In the genomic region with DNA sequence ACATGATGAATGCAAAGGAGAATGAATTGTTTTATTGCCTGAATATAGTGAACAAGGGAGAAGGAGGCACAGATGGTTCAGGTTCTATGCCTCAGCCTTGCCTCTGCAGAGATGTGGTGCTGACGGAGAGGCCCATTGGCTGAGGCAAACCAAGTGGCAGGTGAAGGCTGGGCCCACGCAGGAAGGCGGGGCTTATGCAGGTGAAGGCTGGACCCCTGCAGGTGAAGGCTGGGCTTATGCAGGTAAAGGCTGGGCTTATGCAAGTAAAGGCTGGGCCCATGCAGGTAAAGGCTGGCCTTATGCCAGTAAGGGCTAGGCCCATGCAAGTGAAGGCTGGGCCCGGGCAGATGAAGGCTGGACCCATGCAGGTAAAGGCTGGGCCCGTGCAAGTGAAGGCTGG, we compare ENCODE assay signal across 24 cellular contexts.
DNase-seq lines count a peak whose midpoint lies in the region; ATAC-seq, FAIRE-seq and TF ChIP-seq lines count a peak whose summit lies in the region.
"Had no signal": no experiment of that assay in that cellular context is flagged by ENCODE, and none has a peak within 500 bp of the region (broad histone marks: within the 10 kb centered on the region; RNA-seq: fewer than 3 reads in every experiment).

No MANE protein-coding gene starts in this region.

- no peak overlapping the region for H3K27ac Mint-ChIP-seq in H9
- H3K27ac Mint-ChIP-seq in stimulated activated memory B cell treated with anti-CD40 and anti-IgM and Interleukin-4, amounts not matched to agents 10 μg/mL and 1 μg/mL and 100 μg/mL, for 72 hours: no peak overlapping the region
- H3K27ac Mint-ChIP-seq in activated CD4-positive, alpha-beta memory T cell treated with anti-CD3 and anti-CD28 coated beads, Interleukin-2, amount 10 ng/mL, durations not matched to agents 7 days and 5 days: no peak overlapping the region
- H3K27ac Mint-ChIP-seq: CD4-positive, CD25-positive, alpha-beta regulatory T cell had no signal

- H3K79me2 ChIP-seq in H9 (ENCODE audit: insufficient read depth, low read length) (no peaks in the 10 kb centered on the region), H1 (ENCODE audit: control insufficient read depth in 1 of 2, insufficient read depth in 2 of 2, low read length in 2 of 2) (no peaks in the 10 kb centered on the region)

- H3K18ac ChIP-seq in H9 (ENCODE audit: insufficient read length, low read depth, low read length) (no peak overlapping the region), H1 (ENCODE audit: extremely low read depth, low read length) (peak overlapping the region; percentile 39; the same call in 1 of the 2 replicates)

- no peak overlapping the region for H2BK120ac ChIP-seq in H9 (ENCODE audit: low read depth, low read length, poor library complexity, severe bottlenecking)
- no peak overlapping the region for H2BK120ac ChIP-seq in H1 (replicated peaks; ENCODE audit: low read depth, low read length)

- H3K9me3 Mint-ChIP-seq in H9: no peaks in the 10 kb centered on the region
- H3K9me3 Mint-ChIP-seq in stimulated activated memory B cell treated with anti-CD40 and anti-IgM and Interleukin-4, amounts not matched to agents 10 μg/mL and 1 μg/mL and 100 μg/mL, for 72 hours: no peaks in the 10 kb centered on the region
- H3K9me3 Mint-ChIP-seq in activated CD4-positive, alpha-beta memory T cell treated with anti-CD3 and anti-CD28 coated beads, Interleukin-2, amount 10 ng/mL, durations not matched to agents 7 days and 5 days: no peaks in the 10 kb centered on the region

- H3K23me2 ChIP-seq in H9 (ENCODE audit: insufficient read length, low read depth, low read length, poor library complexity, severe bottlenecking) (no peaks in the 10 kb centered on the region), H1 (ENCODE audit: low read depth, low read length) (peaks cover 4% of the 10 kb centered on the region; the same call in 1 of the 2 replicates)

- H3K36me3 Mint-ChIP-seq in H9 (ENCODE audit: insufficient read depth in 1 of 3, low read depth in 3 of 3): no peaks in the 10 kb centered on the region
- no peaks in the 10 kb centered on the region for H3K36me3 Mint-ChIP-seq in stimulated activated memory B cell treated with anti-CD40 and anti-IgM and Interleukin-4, amounts not matched to agents 10 μg/mL and 1 μg/mL and 100 μg/mL, for 72 hours
- H3K36me3 Mint-ChIP-seq in activated CD4-positive, alpha-beta memory T cell treated with anti-CD3 and anti-CD28 coated beads, Interleukin-2, amount 10 ng/mL, durations not matched to agents 7 days and 5 days (ENCODE audit: low read depth): no peaks in the 10 kb centered on the region
- H3K36me3 Mint-ChIP-seq: CD4-positive, CD25-positive, alpha-beta regulatory T cell had no signal

- CTCF ChIA-PET in H1 (lab: Charles Lee; ENCODE audit: partially characterized antibody): interaction anchor here (1.1 to 8.0 kb wide), 2 partner anchors 13 to 37 kb away, joined by 3 to 82 read pairs; no protein-coding TSS in a partner anchor
- CTCF ChIA-PET in activated CD4-positive, alpha-beta memory T cell treated with anti-CD3 and anti-CD28 coated beads, Interleukin-2, amount 10 ng/mL, durations not matched to agents 7 days and 5 days (lab: Charles Lee): no interaction called here

- TF ChIP-seq EP300 in H1 (IDR thresholded peaks at IDR 0.05; ENCODE audit: borderline replicate concordance in 1 of 2, low read depth in 2 of 2, low read length in 2 of 2): no peak

- H2BK12ac ChIP-seq in H9 (ENCODE audit: insufficient read length, low read depth, low read length): no peak overlapping the region
- H2BK12ac ChIP-seq in H1 (ENCODE audit: low read depth, low read length): no peak overlapping the region

- no peak overlapping the region for H3K27ac ChIP-seq in H9 (ENCODE audit: insufficient read length, low read depth, low read length)
- no peak overlapping the region for H3K27ac ChIP-seq in H1 (ENCODE audit: low read depth, low read length)
- H3K27ac ChIP-seq: BLaER1, GM23248, RWPE1 had no signal

- H4K8ac ChIP-seq in H9 (replicated peaks; ENCODE audit: insufficient read length, low read depth, low read length): no peak overlapping the region
- no peak overlapping the region; the same call in 1 of the 2 replicates for H4K8ac ChIP-seq in H1 (ENCODE audit: extremely low read depth, insufficient read depth, low read length)

- no peak overlapping the region for H3T11ph ChIP-seq in H9 (ENCODE audit: low read length)

- TF ChIP-seq CTCF in H9 (conservative IDR thresholded peaks at IDR 0.05) (no peak), H1 (IDR thresholded peaks at IDR 0.05; ENCODE audit: control extremely low read depth in 1 of 3, insufficient read depth in 1 of 3, low read depth in 1 of 3, low read length in 3 of 3) (no peak)

- no peak overlapping the region for H4K5ac ChIP-seq in H9 (ENCODE audit: insufficient read length, low read depth, low read length)
- H4K5ac ChIP-seq in H1 (ENCODE audit: insufficient read length, low read depth, low read length): no peak overlapping the region

- H3K4ac ChIP-seq in H9 (ENCODE audit: low read depth, low read length): no peak overlapping the region
- H3K4ac ChIP-seq in H1 (replicated peaks; ENCODE audit: insufficient read length, low read depth, low read length): no peak overlapping the region

- H3K14ac ChIP-seq in H9 (ENCODE audit: insufficient read depth, low read length): no peak overlapping the region
- H3K14ac ChIP-seq in H1 (ENCODE audit: insufficient read length): no peak overlapping the region

- H2BK5ac ChIP-seq in H9 (ENCODE audit: insufficient read length, low read length) (no peak overlapping the region), H1 (ENCODE audit: low read depth, low read length) (no peak overlapping the region)

- peaks cover 53 to 56% of the 10 kb centered on the region in 2 experiments for H3K4me1 Mint-ChIP-seq in H9
- no peaks in the 10 kb centered on the region for H3K4me1 Mint-ChIP-seq in stimulated activated memory B cell treated with anti-CD40 and anti-IgM and Interleukin-4, amounts not matched to agents 10 μg/mL and 1 μg/mL and 100 μg/mL, for 72 hours
- H3K4me1 Mint-ChIP-seq in activated CD4-positive, alpha-beta memory T cell treated with anti-CD3 and anti-CD28 coated beads, Interleukin-2, amount 10 ng/mL, durations not matched to agents 7 days and 5 days: no peaks in the 10 kb centered on the region
- H3K4me1 Mint-ChIP-seq: CD4-positive, CD25-positive, alpha-beta regulatory T cell had no signal

- no peaks in the 10 kb centered on the region; the same call in 1 of the 2 replicates for H3K27me3 Mint-ChIP-seq in H9 (ENCODE audit: low read depth)
- H3K27me3 Mint-ChIP-seq in stimulated activated memory B cell treated with anti-CD40 and anti-IgM and Interleukin-4, amounts not matched to agents 10 μg/mL and 1 μg/mL and 100 μg/mL, for 72 hours: peaks cover 1% of the 10 kb centered on the region
- peaks cover 2% of the 10 kb centered on the region for H3K27me3 Mint-ChIP-seq in activated CD4-positive, alpha-beta memory T cell treated with anti-CD3 and anti-CD28 coated beads, Interleukin-2, amount 10 ng/mL, durations not matched to agents 7 days and 5 days
- H3K27me3 Mint-ChIP-seq: CD4-positive, CD25-positive, alpha-beta regulatory T cell had no signal

- no peak overlapping the region for H2BK15ac ChIP-seq in H9 (ENCODE audit: low read depth, low read length)
- H2BK15ac ChIP-seq in H1 (ENCODE audit: low read length): 0 out of 2 replicates have a peak overlapping the region, but pooled peaks have one; percentile 35

- H2AFZ ChIP-seq in H9 (ENCODE audit: low read length) (no peak overlapping the region), H1 (ENCODE audit: low read length) (no peak overlapping the region)
- H2AFZ ChIP-seq: GM23248 had no signal

- H3K36me3 ChIP-seq in H1 (ENCODE audit: control insufficient read depth in 2 of 4, insufficient read depth in 4 of 4, low read length in 3 of 4): no peaks in the 10 kb centered on the region
- H3K36me3 ChIP-seq: BLaER1 had no signal

- no CpG with 5 or more reads among the region's 5 CpGs for WGBS in H9 (ENCODE audit: extremely low coverage, insufficient read length, low lambda C conversion rate)
- 89% methylated on average over 5 of the region's 5 CpGs; no CpG with 5 or more reads in 1 of the 2 experiments for WGBS in H1 (ENCODE audit: extremely low coverage in 1 of 2, insufficient coverage in 1 of 2, insufficient read length in 1 of 2, insufficient replicate concordance in 2 of 2, low coverage in 1 of 2, low lambda C conversion rate in 2 of 2, missing lambda C conversion rate in 1 of 2), 2 experiments

- H3K4me3 Mint-ChIP-seq in H9: no peak overlapping the region
- no peak overlapping the region for H3K4me3 Mint-ChIP-seq in stimulated activated memory B cell treated with anti-CD40 and anti-IgM and Interleukin-4, amounts not matched to agents 10 μg/mL and 1 μg/mL and 100 μg/mL, for 72 hours
- no peak overlapping the region for H3K4me3 Mint-ChIP-seq in activated CD4-positive, alpha-beta memory T cell treated with anti-CD3 and anti-CD28 coated beads, Interleukin-2, amount 10 ng/mL, durations not matched to agents 7 days and 5 days
- H3K4me3 Mint-ChIP-seq: CD4-positive, CD25-positive, alpha-beta regulatory T cell had no signal

- H3K27me3 ChIP-seq in H9 (ENCODE audit: insufficient read depth, low read length) (no peaks in the 10 kb centered on the region), H1 (replicated peaks in 1 of 4; ENCODE audit: control insufficient read depth in 3 of 4, extremely low read depth in 1 of 4, insufficient read depth in 3 of 4, low read length in 3 of 4) (no peaks in the 10 kb centered on the region; a peak in 1 of 7 replicates)
- H3K27me3 ChIP-seq: BLaER1 had no signal

- H3K4me1 ChIP-seq in H9 (ENCODE audit: insufficient read depth, low read length) (peaks cover 14% of the 10 kb centered on the region; the same call in 1 of the 2 replicates), H1 (replicated peaks in 1 of 4; ENCODE audit: control insufficient read depth in 3 of 4, insufficient read depth in 4 of 4, low read length in 3 of 4) (peaks cover 3 to 15% (median 11%) of the 10 kb centered on the region in 4 experiments)
- H3K4me1 ChIP-seq: BLaER1 had no signal

- H3K4me2 ChIP-seq in H9 (ENCODE audit: insufficient read depth, insufficient read length, low read length) (no peak overlapping the region), H1 (ENCODE audit: insufficient read depth in 1 of 2, low read depth in 2 of 2, low read length in 2 of 2) (no peak overlapping the region)
- H3K4me2 ChIP-seq: BLaER1 had no signal

- FAIRE-seq in H1 (lab: Jason Lieb, UNC): no peak
- FAIRE-seq: A204.1, D721Med had no signal

- peak; percentile 76 for DNase-seq in H9
- DNase-seq in H1 (ENCODE audit: low read depth in 1 of 2, low spot score in 2 of 2): no peak
- peak; percentile 41 for DNase-seq in iPS-NIHi7 (ENCODE audit: extremely low spot score)
- DNase-seq in putamen (ENCODE audit: low spot score): no peak
- DNase-seq in activated CD4-positive, alpha-beta memory T cell treated with anti-CD3 and anti-CD28 coated beads, Interleukin-2, amount 10 ng/mL, durations not matched to agents 7 days and 5 days: no peak
- DNase-seq: CD4-positive, CD25-positive, alpha-beta regulatory T cell; GM23248; HCEC 1CT; IMR-90; KG1; MM.1S; NCI-H1417; NCI-H187; NCI-H2081 treated with DMSO at 0.1 percent for 48 hours; NCI-H2171 treated with DMSO at 0.1 percent for 48 hours; NCI-H446; NCI-H524 treated with DMSO at 0.1 percent for 48 hours had no signal

- H2BK20ac ChIP-seq in H9 (ENCODE audit: low read depth, low read length, poor library complexity, severe bottlenecking): no peak overlapping the region
- H2BK20ac ChIP-seq in H1 (ENCODE audit: low read length): no peak overlapping the region

- H4K20me1 ChIP-seq in H9 (ENCODE audit: control insufficient read depth, insufficient read depth, insufficient read length): no peaks in the 10 kb centered on the region
- H4K20me1 ChIP-seq in H1 (replicated peaks in 1 of 2; ENCODE audit: control insufficient read depth in 1 of 2, insufficient read depth in 2 of 2, low read length in 2 of 2): no peaks in the 10 kb centered on the region
- H4K20me1 ChIP-seq: BLaER1 had no signal

- no peaks in the 10 kb centered on the region for H3K79me1 ChIP-seq in H9 (ENCODE audit: insufficient read depth, low read depth, low read length, poor library complexity, severe bottlenecking)
- H3K79me1 ChIP-seq in H1 (ENCODE audit: low read depth, low read length): no peaks in the 10 kb centered on the region

- H2AK5ac ChIP-seq in H9 (ENCODE audit: insufficient read length, low read length): no peak overlapping the region
- H2AK5ac ChIP-seq in H1 (ENCODE audit: low read depth, low read length): no peak overlapping the region

- ATAC-seq in stimulated activated memory B cell treated with anti-CD40 and anti-IgM and Interleukin-4, amounts not matched to agents 10 μg/mL and 1 μg/mL and 100 μg/mL, for 72 hours: peak; percentile 13
- ATAC-seq in GM21528 (IDR thresholded peaks at IDR 0.05; ENCODE audit: low FRiP score, unreplicated experiment): no peak
- ATAC-seq: Panc1 had no signal

- H3K4me3 ChIP-seq in H1 (ENCODE audit: extremely low read depth in 1 of 4, insufficient read depth in 2 of 4, low read depth in 3 of 4, low read length in 4 of 4): no peak overlapping the region
- H3K4me3 ChIP-seq: BLaER1, GM23248 had no signal

- H3K23ac ChIP-seq in H9 (ENCODE audit: insufficient read length, low read depth, low read length) (no peak overlapping the region), H1 (ENCODE audit: insufficient read length) (no peak overlapping the region)

- POLR2A ChIA-PET in H1 (lab: Charles Lee; ENCODE audit: partially characterized antibody): no interaction called here
- POLR2A ChIA-PET in activated CD4-positive, alpha-beta memory T cell treated with anti-CD3 and anti-CD28 coated beads, Interleukin-2, amount 10 ng/mL, durations not matched to agents 7 days and 5 days (lab: Charles Lee): no interaction called here

- H3K56ac ChIP-seq in H9 (ENCODE audit: insufficient read length, low read depth, low read length): no peak overlapping the region
- H3K56ac ChIP-seq in H1 (replicated peaks; ENCODE audit: insufficient read length, low read depth, low read length): no peak overlapping the region

- TF ChIP-seq RAD21 in H1 (IDR thresholded peaks at IDR 0.05 in 1 of 2, conservative IDR thresholded peaks at IDR 0.05 in 1 of 2; ENCODE audit: low read depth in 2 of 2, low read length in 2 of 2): no peak

- no peak for TF ChIP-seq POLR2A in H1 (IDR thresholded peaks at IDR 0.05; ENCODE audit: control extremely low read depth in 1 of 2, low read depth in 2 of 2, low read length in 2 of 2)

- H3K9ac ChIP-seq in H9 (ENCODE audit: extremely low read depth, insufficient read length, low read length) (no peak overlapping the region), H1 (replicated peaks in 1 of 4; ENCODE audit: extremely low read depth in 1 of 4, low read depth in 3 of 4, low read length in 3 of 4) (no peak overlapping the region)
- H3K9ac ChIP-seq: BLaER1, GM23248 had no signal

- no peak overlapping the region for H4K91ac ChIP-seq in H9 (ENCODE audit: insufficient read length, low read depth, low read length)
- no peak overlapping the region for H4K91ac ChIP-seq in H1 (replicated peaks; ENCODE audit: insufficient read length, low read length)

- no peaks in the 10 kb centered on the region for H3K9me3 ChIP-seq in H9 (ENCODE audit: control insufficient read depth, low read depth, low read length)
- H3K9me3 ChIP-seq in H1 (ENCODE audit: insufficient read depth in 2 of 2, low read depth in 1 of 2, low read length in 1 of 2): no peaks in the 10 kb centered on the region
- H3K9me3 ChIP-seq: BLaER1 had no signal

Comparison
In these comparisons a context has a peak if more than half of its experiments do, and no peak if none do; other contexts are left out.
1. DNase-seq: peak in H9 (single experiment) and iPS-NIHi7 (single experiment); none in H1 (0 of 2), putamen (single experiment) and activated CD4-positive, alpha-beta memory T cell treated with anti-CD3 and anti-CD28 coated beads, Interleukin-2, amount 10 ng/mL, durations not matched to agents 7 days and 5 days (single experiment).